11 cellular contexts compared by ENCODE assay signal in genomic region chr16:89407282-89407924, GRCh38.
DNase-seq lines count a peak whose midpoint lies in the region; ATAC-seq and TF ChIP-seq lines count a peak whose summit lies in the region.
"Had no signal": no experiment of that assay in that cellular context is flagged by ENCODE, and none has a peak within 500 bp of the region (broad histone marks: within the 10 kb centered on the region; RNA-seq: fewer than 3 reads in every experiment).

No MANE protein-coding gene starts in this region.

- no peak overlapping the region for H3K4me3 ChIP-seq in right cardiac atrium (ENCODE audit: low read length)
- H3K4me3 ChIP-seq: thyroid gland had no signal

- peak; percentile 18 for DNase-seq in GF-D8 (lab: John Stamatoyannopoulos, UW)
- DNase-seq in right cardiac atrium: peak in 2 of 3 donors; percentile 62 to 67
- no peak for DNase-seq in GOT3 (lab: John Stamatoyannopoulos, UW)
- DNase-seq in DMS79 treated with DMSO at 0.1 percent for 48 hours (lab: John Stamatoyannopoulos, UW): no peak
- DNase-seq in A172 (ENCODE audit: low spot score): no peak
- DNase-seq: NCI-H510A treated with DMSO at 0.1 percent for 48 hours, thyroid gland had no signal

- 44% methylated on average over 17 of the region's 17 CpGs for WGBS in right cardiac atrium

- no peaks in the 10 kb centered on the region for H3K27me3 ChIP-seq in right cardiac atrium (ENCODE audit: control insufficient read depth, insufficient read depth)
- H3K27me3 ChIP-seq: thyroid gland had no signal

- H3K4me1 ChIP-seq in right cardiac atrium (ENCODE audit: control insufficient read depth, insufficient read depth, low read length): peaks cover 46% of the 10 kb centered on the region

- H3K27ac ChIP-seq in 22Rv1: peak overlapping the region; percentile 36; the same call in 1 of the 2 replicates
- peak overlapping the region; percentile 50; the same call in 1 of the 2 replicates for H3K27ac ChIP-seq in VCaP
- no peak overlapping the region for H3K27ac ChIP-seq in right cardiac atrium (ENCODE audit: low read length)

- TF ChIP-seq CTCF in 22Rv1 (IDR thresholded peaks at IDR 0.05) (no peak), VCaP (conservative IDR thresholded peaks at IDR 0.05) (no peak)

- intact Hi-C loops in right cardiac atrium (cut with DNase I): loop anchor here in 1 of 4 donors (10.0 kb wide), 1 partner anchor 77 kb away; no protein-coding TSS in a partner anchor

- no peaks in the 10 kb centered on the region for H3K9me3 ChIP-seq in right cardiac atrium (ENCODE audit: control insufficient read depth, low read length)
- H3K9me3 ChIP-seq: thyroid gland had no signal

- ATAC-seq in right cardiac atrium (no peak), HG03469 (IDR thresholded peaks at IDR 0.05; ENCODE audit: unreplicated experiment) (no peak)
- ATAC-seq: SK-N-SH treated with all-trans-retinoic acid at 6 μM for 48 hours had no signal

Comparison
In these comparisons a context has a peak if more than half of its experiments do, and no peak if none do; other contexts are left out.
1. DNase-seq: peak in GF-D8 (single experiment) and right cardiac atrium (2 of 3); none in GOT3 (single experiment), DMS79 treated with DMSO at 0.1 percent for 48 hours (single experiment) and A172 (single experiment).